ENCODE assay signal across 8 cellular contexts in genomic region chrX:48002929-48003328, GRCh38. TPM values are rescaled to one million over a fixed set of nuclear protein-coding genes. Genes with fewer than 3 reads are reported as not detected.
DNase-seq lines count a peak whose midpoint lies in the region; ATAC-seq and TF ChIP-seq lines count a peak whose summit lies in the region.

No MANE protein-coding gene starts in this region.

- H3K4me3 ChIP-seq in GM12864 (ENCODE audit: low read depth, low read length): peak overlapping the region; percentile 72; the same call in 1 of the 2 replicates
- peak overlapping the region; percentile 62 for H3K4me3 ChIP-seq in SJSA1
- peak overlapping the region; percentile 36 to 72 (median 54) for H3K4me3 ChIP-seq in esophagus squamous epithelium
- H3K4me3 ChIP-seq in gastrocnemius medialis: peak overlapping the region; percentile 65 to 80 (median 71)

- H3K36me3 ChIP-seq in SJSA1 (peaks cover 10% of the 10 kb centered on the region; the same call in 1 of the 2 replicates), esophagus squamous epithelium (no peaks in the 10 kb centered on the region), gastrocnemius medialis (no peaks in the 10 kb centered on the region)

- H3K27ac ChIP-seq in SJSA1 (no peak overlapping the region), esophagus squamous epithelium (peak overlapping the region in 2 of 4 donors; percentile 62 to 81), gastrocnemius medialis (peak overlapping the region; percentile 66 to 85 (median 80))

- H3K9me3 ChIP-seq in SJSA1 (replicated peaks): no peaks in the 10 kb centered on the region
- H3K9me3 ChIP-seq in esophagus squamous epithelium: no peaks in the 10 kb centered on the region
- no peaks in the 10 kb centered on the region for H3K9me3 ChIP-seq in gastrocnemius medialis

- H3K4me1 ChIP-seq in SJSA1 (replicated peaks): 0 out of 2 replicates have a peak, but pooled peaks cover 2% of the 10 kb centered on the region
- H3K4me1 ChIP-seq in esophagus squamous epithelium: peaks cover 0 to 18% (median 0%) of the 10 kb centered on the region in 3 donors
- H3K4me1 ChIP-seq in gastrocnemius medialis: peaks cover 0 to 4% of the 10 kb centered on the region in 2 donors

- TF ChIP-seq POLR2A in esophagus squamous epithelium (IDR thresholded peaks at IDR 0.05): no peak
- TF ChIP-seq POLR2A in gastrocnemius medialis (IDR thresholded peaks at IDR 0.05): no peak

- ATAC-seq in gastrocnemius medialis (no peak), GM18498 (IDR thresholded peaks at IDR 0.05; ENCODE audit: unreplicated experiment) (no peak), HG02973 (IDR thresholded peaks at IDR 0.05; ENCODE audit: unreplicated experiment) (no peak)

- H3K27me3 ChIP-seq in SJSA1 (replicated peaks): no peaks in the 10 kb centered on the region
- H3K27me3 ChIP-seq in esophagus squamous epithelium: no peaks in the 10 kb centered on the region
- H3K27me3 ChIP-seq in gastrocnemius medialis: no peaks in the 10 kb centered on the region

- no peak for DNase-seq in GM12864 (ENCODE audit: low read depth)
- no peak for DNase-seq in SJSA1 (ENCODE audit: low read depth in 1 of 2, low spot score in 2 of 2)
- DNase-seq in esophagus squamous epithelium (lab: John Stamatoyannopoulos, UW): no peak
- no peak for DNase-seq in gastrocnemius medialis
- DNase-seq in RKO (ENCODE audit: low spot score): no peak
- DNase-seq in GM03348 (ENCODE audit: low spot score): no peak

- 27 to 43% methylated on average over 7 of the region's 7 CpGs for WGBS in esophagus squamous epithelium, 2 donors

- TF ChIP-seq CTCF in GM12864 (IDR thresholded peaks at IDR 0.05; ENCODE audit: low read depth, low read length, missing control alignments) (no peak), esophagus squamous epithelium (IDR thresholded peaks at IDR 0.05) (no peak), gastrocnemius medialis (IDR thresholded peaks at IDR 0.05 in 4 of 5, conservative IDR thresholded peaks at IDR 0.05 in 1 of 5) (no peak)

- intact Hi-C loops in esophagus squamous epithelium (cut with DNase I): no loop called here
- intact Hi-C loops in gastrocnemius medialis (cut with DNase I; ENCODE audit: low total_unique reads): loop anchor here (5.0 kb wide), 1 partner anchor 166 kb away; the partner anchor contains the start of gene ZNF81

- in situ Hi-C loops in gastrocnemius medialis (cut with MboI; ENCODE audit: low sequenced_read_pairs in 4 of 4): no loop called here

RNA-seq across cellular contexts. Expression of gene ZNF182, which starts 0.9 kb away (rescaled TPM):
- total RNA-seq in SJSA1 (2014; rRNA removed; shearing (Covaris generic)): 3.4 and 3.9 TPM in 2 replicates
- total RNA-seq in esophagus squamous epithelium (1 to 10 TPM in 3 of 4 donors, under 1 TPM in 1; 0.80 to 3.2 (median 1.4) TPM), gastrocnemius medialis (1 to 10 TPM; 1.4 to 2.2 (median 2.0) TPM)

RNA-seq across cellular contexts. Expression of gene SPACA5, which starts 3.9 kb away (rescaled TPM):
- not detected in 2 replicates for total RNA-seq in SJSA1 (2014; rRNA removed; shearing (Covaris generic))
- total RNA-seq in esophagus squamous epithelium: not detected
- not detected for total RNA-seq in gastrocnemius medialis
